20 cellular contexts compared by ENCODE assay signal in the genomic region with DNA sequence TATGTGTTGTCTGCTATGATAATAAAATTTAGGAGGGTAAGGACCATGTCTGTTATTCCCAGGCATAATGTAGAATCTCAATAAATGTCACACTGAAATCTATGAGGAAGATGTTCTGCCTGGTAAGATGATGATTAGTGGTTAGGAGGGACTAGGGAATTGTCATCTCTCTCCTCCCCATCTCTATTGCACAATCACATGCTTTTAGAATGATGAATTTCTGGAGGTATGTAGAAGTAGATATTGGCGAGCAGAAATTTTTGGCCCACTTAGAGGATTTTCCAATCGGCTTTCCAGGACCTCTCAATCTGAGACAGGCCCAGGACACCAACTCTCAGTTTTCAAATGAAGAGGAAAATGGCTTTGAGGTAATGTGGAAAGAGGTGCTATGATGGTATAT. TPM values are rescaled to one million over a fixed set of nuclear protein-coding genes. Genes with fewer than 3 reads are reported as not detected.
DNase-seq lines count a peak whose midpoint lies in the region; ATAC-seq, FAIRE-seq and TF ChIP-seq lines count a peak whose summit lies in the region.
"Had no signal": no experiment of that assay in that cellular context is flagged by ENCODE, and none has a peak within 500 bp of the region (broad histone marks: within the 10 kb centered on the region; RNA-seq: fewer than 3 reads in every experiment).

No MANE protein-coding gene starts in this region.

- no peaks in the 10 kb centered on the region for H3K36me3 ChIP-seq in osteoblast (ENCODE audit: insufficient read depth, low read length)
- H3K36me3 ChIP-seq: tibial artery had no signal

- TF ChIP-seq CTCF in epithelial cell of esophagus (IDR thresholded peaks at IDR 0.05; ENCODE audit: insufficient read depth, low read depth, low read length, missing control alignments) (no peak), osteoblast (IDR thresholded peaks at IDR 0.05; ENCODE audit: extremely low read depth, low read depth, low read length) (no peak)

- no peak for ATAC-seq in HG02981 (IDR thresholded peaks at IDR 0.05; ENCODE audit: unreplicated experiment)
- ATAC-seq: heart left ventricle had no signal

- DNase-seq in SIG-M5 treated with dmso at 0.1 percent for 504 hours (lab: John Stamatoyannopoulos, UW; ENCODE audit: unreplicated experiment) = peak; percentile 14
- DNase-seq in SIG-M5 (lab: John Stamatoyannopoulos, UW) = no peak
- peak; percentile 77 for DNase-seq in NCI-H226
- peak; percentile 89 for DNase-seq in epithelial cell of esophagus (ENCODE audit: low read depth)
- peak; percentile 81 for DNase-seq in osteoblast (ENCODE audit: insufficient read length, low spot score, missing footprints)
- DNase-seq in GM12891 (ENCODE audit: insufficient read length, low spot score) = no peak
- DNase-seq in NCI-H187 (lab: John Stamatoyannopoulos, UW) = no peak
- DNase-seq: activated naive CD4-positive, alpha-beta T cell treated with anti-CD3 and anti-CD28 coated beads, Interleukin-2, amount 50 U/mL, for 16 hours; cortex of kidney; heart left ventricle; NCI-H2029; NK-92 treated with Interleukin-12 subunit alpha and Interleukin-12 subunit beta, amount 100 ng/mL, for 24 hours; occipital lobe; stimulated activated CD4-positive, alpha-beta T cell treated with anti-CD3 and anti-CD28 coated beads, Interleukin-12 subunit alpha, Interleukin-12 subunit beta, amount 100 ng/mL, for 4 hours; tibial artery had no signal

- H3K27ac ChIP-seq in osteoblast (ENCODE audit: low read depth, low read length) = no peak overlapping the region
- H3K27ac ChIP-seq: 22Rv1, heart left ventricle, tibial artery had no signal

- peaks cover 7% of the 10 kb centered on the region for H3K27me3 ChIP-seq in osteoblast (ENCODE audit: insufficient read depth, low read length)
- H3K27me3 ChIP-seq: tibial artery had no signal

- peak overlapping the region; percentile 20 for H3K4me2 ChIP-seq in osteoblast (ENCODE audit: insufficient read depth, low read length)

- FAIRE-seq in GM12891 (lab: Jason Lieb, UNC) = no peak
- FAIRE-seq: H1 had no signal

- TF ChIP-seq POLR2A in GM12891 (IDR thresholded peaks at IDR 0.05; ENCODE audit: low read depth, low read length) = no peak

- H2AFZ ChIP-seq in osteoblast (ENCODE audit: low read length) = no peak overlapping the region

- no peaks in the 10 kb centered on the region for H3K9me3 ChIP-seq in osteoblast (ENCODE audit: low read depth, low read length)
- H3K9me3 ChIP-seq: heart left ventricle, tibial artery had no signal

- H3K4me3 ChIP-seq in epithelial cell of esophagus (ENCODE audit: low read length) = no peak overlapping the region
- H3K4me3 ChIP-seq in osteoblast (ENCODE audit: insufficient read depth, low read length) = no peak overlapping the region
- H3K4me3 ChIP-seq: heart left ventricle, tibial artery had no signal

- H4K20me1 ChIP-seq in osteoblast (ENCODE audit: insufficient read depth, low read length) = peaks cover 26% of the 10 kb centered on the region

- H3K79me2 ChIP-seq in osteoblast (ENCODE audit: insufficient read depth, low read length) = peaks cover 30% of the 10 kb centered on the region

- peaks cover 47% of the 10 kb centered on the region for H3K4me1 ChIP-seq in osteoblast (ENCODE audit: insufficient read depth, low read length)

TF ChIP-seq in GM12891, 5 proteins besides CTCF, POLR2A, EP300 and RAD21:
- TF ChIP-seq TAF1 (IDR thresholded peaks at IDR 0.05; ENCODE audit: low read depth, low read length) (no peak), POU2F2 (IDR thresholded peaks at IDR 0.05; ENCODE audit: low read depth, low read length) (no peak), POLR2AphosphoS5 (IDR thresholded peaks at IDR 0.05; ENCODE audit: low read depth, low read length) (no peak), SPI1 (IDR thresholded peaks at IDR 0.05; ENCODE audit: low read depth, low read length) (no peak), PAX5 (IDR thresholded peaks at IDR 0.05; ENCODE audit: insufficient read depth, low read length, severe bottlenecking) (no peak)

RNA-seq across cellular contexts. Expression of gene PITX3, which starts 2.0 kb away (rescaled TPM):
- total RNA-seq in osteoblast = under 0.01 TPM in 1 of 2 replicates, not detected in the other
- not detected for polyA plus RNA-seq in GM12891 (2012; ENCODE audit: low read depth, missing spikeins)
- total RNA-seq: lower leg skin; occipital lobe; T-helper 1 cell treated with Interleukin-12 subunit alpha and Interleukin-12 subunit beta and Interleukin-4 antibody, amounts not matched to agents 30 ng/mL and 1 ng/mL, for 36 hours had no signal

RNA-seq across cellular contexts. Expression of gene GBF1, which starts 2.0 kb away (rescaled TPM):
- 37.4 and 38.0 TPM in 2 replicates for total RNA-seq in osteoblast
- 22.7 TPM for polyA plus RNA-seq in GM12891 (2012; ENCODE audit: low read depth, missing spikeins)

RNA-seq across cellular contexts. Expression of gene ELOVL3, which starts 17.2 kb away (rescaled TPM):
- 2.2 and 2.7 TPM in 2 replicates for total RNA-seq in osteoblast
- 0.06 TPM for polyA plus RNA-seq in GM12891 (2012; ENCODE audit: low read depth, missing spikeins)
- total RNA-seq: H1; T-helper 1 cell treated with Interleukin-12 subunit alpha and Interleukin-12 subunit beta and Interleukin-4 antibody, amounts not matched to agents 30 ng/mL and 1 ng/mL, for 36 hours had no signal

Comparison
In these comparisons a context has a peak if more than half of its experiments do, and no peak if none do; other contexts are left out.
1. DNase-seq: peak in SIG-M5 treated with dmso at 0.1 percent for 504 hours (single experiment), NCI-H226 (single experiment), epithelial cell of esophagus (single experiment) and osteoblast (single experiment); none in SIG-M5 (single experiment), GM12891 (single experiment) and NCI-H187 (0 of 2).